Comparison of ENCODE assay signal across 15 cellular contexts in genomic region chr3:43765417-43766030, GRCh38.
DNase-seq lines count a peak whose midpoint lies in the region; ATAC-seq and TF ChIP-seq lines count a peak whose summit lies in the region.
"Had no signal": no experiment of that assay in that cellular context is flagged by ENCODE, and none has a peak within 500 bp of the region (broad histone marks: within the 10 kb centered on the region; RNA-seq: fewer than 3 reads in every experiment).

No MANE protein-coding gene starts in this region.

- no peaks in the 10 kb centered on the region for H3K36me3 ChIP-seq in RWPE2 (ENCODE audit: low read depth)
- no peaks in the 10 kb centered on the region for H3K36me3 ChIP-seq in thyroid gland
- H3K36me3 ChIP-seq: tibial nerve had no signal

- H3K27ac ChIP-seq in RWPE2 (ENCODE audit: poor library complexity, severe bottlenecking) = peak overlapping the region; percentile 99
- H3K27ac ChIP-seq in thyroid gland = peak overlapping the region; percentile 32 to 59 (median 33)
- no peak overlapping the region for H3K27ac ChIP-seq in dorsolateral prefrontal cortex
- H3K27ac ChIP-seq: tibial nerve had no signal

- TF ChIP-seq POLR2A in thyroid gland (IDR thresholded peaks at IDR 0.05) = no peak

- H3K27me3 ChIP-seq in RWPE2 (ENCODE audit: insufficient read depth, poor library complexity, severe bottlenecking) (no peaks in the 10 kb centered on the region), thyroid gland (no peaks in the 10 kb centered on the region), dorsolateral prefrontal cortex (no peaks in the 10 kb centered on the region)
- H3K27me3 ChIP-seq: tibial nerve had no signal

- ATAC-seq in Right ventricle myocardium inferior = peak; percentile 37
- no peak for ATAC-seq in left cardiac atrium
- peak; percentile 26; the same call in 2 of the 3 replicates for ATAC-seq in RWPE2 (ENCODE audit: low read depth)
- ATAC-seq in HG03460 (IDR thresholded peaks at IDR 0.05; ENCODE audit: unreplicated experiment) = no peak
- ATAC-seq: activated T-helper 17 cell treated with anti-CD3 and anti-CD28 coated beads, Interleukin-2, amount 50 U/mL, for 72 hours had no signal

- TF ChIP-seq CTCF in RWPE2 (IDR thresholded peaks at IDR 0.05; ENCODE audit: poor library complexity, severe bottlenecking) (no peak), fibroblast of the aortic adventitia (IDR thresholded peaks at IDR 0.05; ENCODE audit: insufficient read depth, low read length) (no peak), thyroid gland (IDR thresholded peaks at IDR 0.05) (no peak), dorsolateral prefrontal cortex (IDR thresholded peaks at IDR 0.05 in 54 of 56, conservative IDR thresholded peaks at IDR 0.05 in 2 of 56; ENCODE audit: low read depth in 1 of 56, partially characterized antibody in 56 of 56) (no peak)

- intact Hi-C loops in Right ventricle myocardium inferior (cut with DNase I) = no loop called here
- intact Hi-C loops in left cardiac atrium (cut with DNase I) = loop anchor here in 1 of 2 donors (10.0 kb wide), 1 partner anchor 221 kb away; no protein-coding TSS in a partner anchor
- intact Hi-C loops in thyroid gland (cut with DNase I) = no loop called here
- intact Hi-C loops in dorsolateral prefrontal cortex (cut with DNase I) = loop anchor here (10.0 kb wide), 2 partner anchors 141 to 221 kb away; partner anchors contain the start of gene ANO10 (in 1 of the 2)

- H3K4me1 ChIP-seq in RWPE2 (ENCODE audit: insufficient read depth, poor library complexity, severe bottlenecking) (peaks cover 50% of the 10 kb centered on the region), thyroid gland (peaks cover 31 to 50% of the 10 kb centered on the region in 2 donors)

- H3K4me3 ChIP-seq in RWPE2 (ENCODE audit: severe bottlenecking) (no peak overlapping the region), fibroblast of the aortic adventitia (ENCODE audit: low read depth, low read length) (no peak overlapping the region), thyroid gland (replicated peaks in 1 of 3) (no peak overlapping the region), dorsolateral prefrontal cortex (no peak overlapping the region)
- H3K4me3 ChIP-seq: tibial nerve had no signal

- H3K9me3 ChIP-seq in RWPE2 (ENCODE audit: severe bottlenecking) = no peaks in the 10 kb centered on the region
- H3K9me3 ChIP-seq in thyroid gland = no peaks in the 10 kb centered on the region
- H3K9me3 ChIP-seq: tibial nerve had no signal

- 36 to 44% methylated on average over 4 of the region's 4 CpGs for WGBS in thyroid gland, 2 donors

- DNase-seq in Right ventricle myocardium inferior (ENCODE audit: missing footprints) (no peak), left cardiac atrium (no peak), RWPE2 (ENCODE audit: low spot score) (no peak), fibroblast of the aortic adventitia (ENCODE audit: low read depth) (peak; percentile 82), thyroid gland (peak; percentile 16 to 25), dorsolateral prefrontal cortex (no peak), NCI-H774 (lab: John Stamatoyannopoulos, UW) (no peak)
- DNase-seq: activated CD4-positive, alpha-beta T cell treated with anti-CD3 and anti-CD28 coated beads, Interleukin-2, amount 50 U/mL, for 48 hours; NCI-H1092; NCI-H526 treated with DMSO at 0.1 percent for 48 hours; posterior cingulate gyrus; T1000 had no signal

Comparison
In these comparisons a context has a peak if more than half of its experiments do, and no peak if none do; other contexts are left out.
1. ATAC-seq: peak in Right ventricle myocardium inferior (single experiment) and RWPE2 (single experiment); none in left cardiac atrium (0 of 2) and HG03460 (single experiment).
2. DNase-seq: peak in fibroblast of the aortic adventitia (single experiment) and thyroid gland (2 of 2); none in Right ventricle myocardium inferior (single experiment), left cardiac atrium (single experiment), RWPE2 (single experiment), dorsolateral prefrontal cortex (0 of 10) and NCI-H774 (single experiment).
3. H3K27ac ChIP-seq: peak in RWPE2 (single experiment) and thyroid gland (3 of 3); none in dorsolateral prefrontal cortex (0 of 59).
4. intact Hi-C loops: an anchor here in dorsolateral prefrontal cortex (10.0 kb wide); none called in Right ventricle myocardium inferior and thyroid gland.